8 cellular contexts compared by ENCODE assay signal in genomic region chr22:30667092-30667485, GRCh38. TPM values are rescaled to one million over a fixed set of nuclear protein-coding genes. Genes with fewer than 3 reads are reported as not detected.
DNase-seq lines count a peak whose midpoint lies in the region; ATAC-seq and TF ChIP-seq lines count a peak whose summit lies in the region.

No MANE protein-coding gene starts in this region.

- peak overlapping the region; percentile 90 to 98 (median 95) for H3K4me3 Mint-ChIP-seq in naive thymus-derived CD4-positive, alpha-beta T cell

- H3K4me3 ChIP-seq in GM12864 (ENCODE audit: low read depth, low read length) (peak overlapping the region; percentile 62), choroid plexus epithelial cell (ENCODE audit: low read depth, low read length) (peak overlapping the region; percentile 96)
- H3K4me3 ChIP-seq in naive thymus-derived CD4-positive, alpha-beta T cell (ENCODE audit: low read length) = peak overlapping the region; percentile 98

- peak overlapping the region; percentile 71 for H3K27ac ChIP-seq in naive thymus-derived CD4-positive, alpha-beta T cell (ENCODE audit: low read depth, low read length)

- no peaks in the 10 kb centered on the region for H3K9me3 ChIP-seq in naive thymus-derived CD4-positive, alpha-beta T cell (ENCODE audit: control insufficient read depth in 2 of 3, low read length in 3 of 3)

- no peaks in the 10 kb centered on the region for H3K27me3 ChIP-seq in naive thymus-derived CD4-positive, alpha-beta T cell (ENCODE audit: control insufficient read depth in 2 of 2, insufficient read depth in 2 of 2, low read length in 2 of 2)

- peaks cover 6 to 28% (median 15%) of the 10 kb centered on the region in 5 donors for H3K36me3 Mint-ChIP-seq in naive thymus-derived CD4-positive, alpha-beta T cell

- H3K27me3 Mint-ChIP-seq in naive thymus-derived CD4-positive, alpha-beta T cell = peaks cover 0 to 4% (median 0%) of the 10 kb centered on the region in 5 donors

- peak overlapping the region; percentile 74 to 97 (median 91) for H3K27ac Mint-ChIP-seq in naive thymus-derived CD4-positive, alpha-beta T cell

- ATAC-seq in naive thymus-derived CD4-positive, alpha-beta T cell = no peak
- no peak for ATAC-seq in GM19328 (IDR thresholded peaks at IDR 0.05; ENCODE audit: unreplicated experiment)

- peaks cover 17 to 30% (median 24%) of the 10 kb centered on the region in 7 donors for H3K4me1 Mint-ChIP-seq in naive thymus-derived CD4-positive, alpha-beta T cell

- DNase-seq in GM12864 (ENCODE audit: low read depth) (no peak), NAMALWA (ENCODE audit: low spot score) (peak; percentile 33), choroid plexus epithelial cell (ENCODE audit: low read depth) (no peak), SHP77 (lab: John Stamatoyannopoulos, UW) (no peak), putamen (ENCODE audit: low spot score) (no peak), 8988T (no peak)
- peak in 4 of 9 donors; percentile 5 to 16 (median 10) for DNase-seq in naive thymus-derived CD4-positive, alpha-beta T cell

- H3K36me3 ChIP-seq in naive thymus-derived CD4-positive, alpha-beta T cell (ENCODE audit: control insufficient read depth in 2 of 3, insufficient read depth in 3 of 3, low read length in 3 of 3) = peaks cover 0 to 26% (median 0%) of the 10 kb centered on the region in 3 experiments

- H3K4me1 ChIP-seq in naive thymus-derived CD4-positive, alpha-beta T cell (ENCODE audit: control insufficient read depth in 2 of 2, insufficient read depth in 2 of 2, low read length in 2 of 2) = peaks cover 4 to 6% of the 10 kb centered on the region in 2 donors

- no peak for TF ChIP-seq CTCF in GM12864 (IDR thresholded peaks at IDR 0.05; ENCODE audit: low read depth, low read length, missing control alignments)
- TF ChIP-seq CTCF in choroid plexus epithelial cell (conservative IDR thresholded peaks at IDR 0.05; ENCODE audit: low read depth, low read length) = no peak

- POLR2A ChIA-PET in naive thymus-derived CD4-positive, alpha-beta T cell (lab: Charles Lee) = interaction anchor here (0.7 to 1.7 kb wide), 9 partner anchors 21 to 832 kb away, joined by 3 to 11 read pairs (median 4); partner anchors contain the start of genes OSBP2 and SLC35E4

- peaks cover 0 to 1% (median 0%) of the 10 kb centered on the region in 11 donors for H3K9me3 Mint-ChIP-seq in naive thymus-derived CD4-positive, alpha-beta T cell

- CTCF ChIA-PET in naive thymus-derived CD4-positive, alpha-beta T cell (lab: Charles Lee) = interaction anchor here (1.8 kb wide), 1 partner anchor 32 kb away, joined by 5 read pairs; no protein-coding TSS in a partner anchor

- intact Hi-C loops in naive thymus-derived CD4-positive, alpha-beta T cell (cut with micrococcal nuclease) = loop anchor here (1.0 to 2.0 kb wide), 10 partner anchors 18 to 829 kb away; partner anchors contain the start of genes OSBP2 (in 2 of the 2), SLC35E4 (in 2 of the 2), ASCC2 (in 1 of the 2) and RNF185 (in 1 of the 2)

RNA-seq across cellular contexts. Expression of gene DUSP18, which starts 0.6 kb away (rescaled TPM):
- 10 to 100 TPM in 4 of 5 experiments, 1 to 10 TPM in 1; 7.4 to 18.5 (median 14.1) TPM for total RNA-seq in naive thymus-derived CD4-positive, alpha-beta T cell
- 10 to 100 TPM in 1 of 2 donors, 1 to 10 TPM in 1; 7.4 to 12.2 TPM for polyA plus RNA-seq in naive thymus-derived CD4-positive, alpha-beta T cell

RNA-seq across cellular contexts. Expression of gene OSBP2, which starts 27.6 kb away (rescaled TPM):
- total RNA-seq in naive thymus-derived CD4-positive, alpha-beta T cell = 1 to 10 TPM; 1.2 to 2.7 (median 2.2) TPM
- polyA plus RNA-seq in naive thymus-derived CD4-positive, alpha-beta T cell = under 1 TPM; 0.37 to 0.56 TPM

RNA-seq across cellular contexts. Expression of gene SLC35E4, which starts 31.5 kb away (rescaled TPM):
- 1 to 10 TPM; 2.0 to 5.2 (median 3.4) TPM for total RNA-seq in naive thymus-derived CD4-positive, alpha-beta T cell
- polyA plus RNA-seq in naive thymus-derived CD4-positive, alpha-beta T cell = 1 to 10 TPM in 1 of 2 donors, under 1 TPM in 1; 0.85 to 1.9 TPM
